Comparison of ENCODE assay signal across 25 cellular contexts in genomic region chr12:126107659-126108058, GRCh38.
"Had no signal": no experiment of that assay in that cellular context is flagged by ENCODE, and none has a peak within 500 bp of the region (broad histone marks: within the 10 kb centered on the region; RNA-seq: fewer than 3 reads in every experiment).

No MANE protein-coding gene starts in this region.

- H3K27ac Mint-ChIP-seq: mesothelial cell of epicardium; natural killer cell; stimulated activated naive B cell treated with anti-CD40 and anti-IgM and Interleukin-4, amounts not matched to agents 10 μg/mL and 1 μg/mL and 100 μg/mL, for 72 hours had no signal

- H3K27me3 ChIP-seq: neutrophil, stomach, testis, thyroid gland, transverse colon, upper lobe of left lung, vagina had no signal

- H3K4me3 Mint-ChIP-seq: mesothelial cell of epicardium; naive B cell; natural killer cell; stimulated activated naive B cell treated with anti-CD40 and anti-IgM and Interleukin-4, amounts not matched to agents 10 μg/mL and 1 μg/mL and 100 μg/mL, for 72 hours had no signal

- H3K36me3 ChIP-seq: left ventricle myocardium inferior, neutrophil, prostate gland, stomach, thyroid gland, transverse colon, upper lobe of left lung, vagina had no signal

- H3K4me1 ChIP-seq: left ventricle myocardium inferior, prostate gland, stomach, testis, thyroid gland, transverse colon, upper lobe of left lung, vagina had no signal

- H3K4me3 ChIP-seq: left ventricle myocardium inferior, lung, prostate gland, skin epidermis, stomach, testis, thyroid gland, transverse colon, upper lobe of left lung, vagina had no signal

- H3K4me1 Mint-ChIP-seq: mesothelial cell of epicardium; naive B cell; natural killer cell; stimulated activated naive B cell treated with anti-CD40 and anti-IgM and Interleukin-4, amounts not matched to agents 10 μg/mL and 1 μg/mL and 100 μg/mL, for 72 hours had no signal

- H3K9me3 ChIP-seq: left ventricle myocardium inferior, neutrophil, prostate gland, testis, thyroid gland, transverse colon, upper lobe of left lung, vagina had no signal

- H3K36me3 Mint-ChIP-seq: mesothelial cell of epicardium; naive B cell; natural killer cell; stimulated activated naive B cell treated with anti-CD40 and anti-IgM and Interleukin-4, amounts not matched to agents 10 μg/mL and 1 μg/mL and 100 μg/mL, for 72 hours had no signal

- H3K27ac ChIP-seq: left ventricle myocardium inferior, neutrophil, prostate gland, skin epidermis, stomach, testis, thyroid gland, transverse colon, upper lobe of left lung, vagina had no signal

- H3K27me3 Mint-ChIP-seq: naive B cell; stimulated activated naive B cell treated with anti-CD40 and anti-IgM and Interleukin-4, amounts not matched to agents 10 μg/mL and 1 μg/mL and 100 μg/mL, for 72 hours had no signal

- DNase-seq: hypothalamus; islet precursor cell; left ventricle myocardium inferior; naive B cell; natural killer cell; occipital lobe; retina; right cardiac atrium; stimulated activated CD4-positive, alpha-beta T cell treated with anti-CD3 and anti-CD28 coated beads, Interleukin-12 subunit alpha, Interleukin-12 subunit beta, amount 100 ng/mL, for 4 hours; stimulated activated CD4-positive, alpha-beta T cell treated with anti-CD3 and anti-CD28 coated beads, Interleukin-15, amount 100 ng/mL, for 24 hours; stimulated activated CD4-positive, alpha-beta T cell treated with anti-CD3 and anti-CD28 coated beads, Interleukin-2, amount 100 ng/mL, for 24 hours; stimulated activated CD4-positive, alpha-beta T cell treated with anti-CD3 and anti-CD28 coated beads, Interleukin-4, amount 100 ng/mL, for 1 hour; stimulated activated naive B cell treated with anti-CD40 and anti-IgM and Interleukin-4, amounts not matched to agents 10 μg/mL and 1 μg/mL and 100 μg/mL, for 72 hours; stimulated activated naive CD8-positive, alpha-beta T cell treated with anti-CD3 and anti-CD28 coated beads, Interleukin-15, Interleukin-2, amounts not matched to agents 100 U/mL and 50 U/mL, for 24 hours; stomach; testis; thyroid gland; transverse colon; upper lobe of left lung had no signal
